ENCODE assay signal across 1 cellular context in the genomic region with DNA sequence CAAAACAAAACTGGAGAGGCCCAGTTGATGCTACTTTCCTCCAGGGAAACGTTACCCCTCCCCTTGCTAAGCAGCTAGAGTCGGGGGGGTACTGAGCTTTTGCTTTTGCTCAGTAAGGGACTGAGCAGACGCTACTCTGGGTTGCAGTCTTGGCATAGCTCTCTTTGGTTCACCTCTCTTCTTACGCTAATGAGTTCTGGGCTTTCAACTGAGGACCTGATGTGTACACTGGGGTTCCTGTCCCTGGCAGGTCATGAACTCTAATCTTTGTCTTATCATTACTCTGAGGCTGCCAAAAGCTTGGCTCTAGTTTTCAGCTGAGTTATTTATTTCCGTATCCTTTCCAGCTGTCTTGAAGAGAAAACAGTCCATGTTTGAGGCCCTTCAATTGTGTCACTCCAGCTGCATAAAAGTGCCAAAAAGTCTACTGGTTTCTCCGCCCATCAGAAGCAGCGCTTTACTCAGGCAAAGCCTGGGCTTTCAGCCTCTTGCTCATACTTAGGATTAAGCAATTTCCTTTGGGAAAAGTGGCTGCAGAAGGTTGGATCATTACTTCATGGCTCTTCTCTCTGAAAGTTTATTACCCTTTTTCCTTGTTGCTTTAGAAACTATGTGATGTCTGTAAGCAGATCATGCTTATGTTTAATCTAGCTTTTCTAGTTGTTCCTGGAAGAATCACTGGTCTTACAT.
TF ChIP-seq lines count a peak whose summit lies in the region.

No MANE protein-coding gene starts in this region.

TF ChIP-seq in WTC11, 78 proteins besides CTCF, POLR2A, EP300 and RAD21 (continued from another document):
- TF ChIP-seq, protein P1, sequence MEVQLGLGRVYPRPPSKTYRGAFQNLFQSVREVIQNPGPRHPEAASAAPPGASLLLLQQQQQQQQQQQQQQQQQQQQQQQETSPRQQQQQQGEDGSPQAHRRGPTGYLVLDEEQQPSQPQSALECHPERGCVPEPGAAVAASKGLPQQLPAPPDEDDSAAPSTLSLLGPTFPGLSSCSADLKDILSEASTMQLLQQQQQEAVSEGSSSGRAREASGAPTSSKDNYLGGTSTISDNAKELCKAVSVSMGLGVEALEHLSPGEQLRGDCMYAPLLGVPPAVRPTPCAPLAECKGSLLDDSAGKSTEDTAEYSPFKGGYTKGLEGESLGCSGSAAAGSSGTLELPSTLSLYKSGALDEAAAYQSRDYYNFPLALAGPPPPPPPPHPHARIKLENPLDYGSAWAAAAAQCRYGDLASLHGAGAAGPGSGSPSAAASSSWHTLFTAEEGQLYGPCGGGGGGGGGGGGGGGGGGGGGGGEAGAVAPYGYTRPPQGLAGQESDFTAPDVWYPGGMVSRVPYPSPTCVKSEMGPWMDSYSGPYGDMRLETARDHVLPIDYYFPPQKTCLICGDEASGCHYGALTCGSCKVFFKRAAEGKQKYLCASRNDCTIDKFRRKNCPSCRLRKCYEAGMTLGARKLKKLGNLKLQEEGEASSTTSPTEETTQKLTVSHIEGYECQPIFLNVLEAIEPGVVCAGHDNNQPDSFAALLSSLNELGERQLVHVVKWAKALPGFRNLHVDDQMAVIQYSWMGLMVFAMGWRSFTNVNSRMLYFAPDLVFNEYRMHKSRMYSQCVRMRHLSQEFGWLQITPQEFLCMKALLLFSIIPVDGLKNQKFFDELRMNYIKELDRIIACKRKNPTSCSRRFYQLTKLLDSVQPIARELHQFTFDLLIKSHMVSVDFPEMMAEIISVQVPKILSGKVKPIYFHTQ (CRISPR knock-in tag; IDR thresholded peaks at IDR 0.05): no peak
- TF ChIP-seq ZNF423 (CRISPR knock-in tag; IDR thresholded peaks at IDR 0.05) (no peak), KAT7 (CRISPR knock-in tag; IDR thresholded peaks at IDR 0.05; ENCODE audit: borderline replicate concordance) (no peak), ZNF219 (CRISPR knock-in tag; IDR thresholded peaks at IDR 0.05; ENCODE audit: borderline replicate concordance) (no peak), FOXP4 (CRISPR knock-in tag; IDR thresholded peaks at IDR 0.05) (no peak), ZNF138 (CRISPR knock-in tag; conservative IDR thresholded peaks at IDR 0.05) (no peak), NFYB (CRISPR knock-in tag; conservative IDR thresholded peaks at IDR 0.05; ENCODE audit: low read depth) (no peak)
- TF ChIP-seq, protein P2, sequence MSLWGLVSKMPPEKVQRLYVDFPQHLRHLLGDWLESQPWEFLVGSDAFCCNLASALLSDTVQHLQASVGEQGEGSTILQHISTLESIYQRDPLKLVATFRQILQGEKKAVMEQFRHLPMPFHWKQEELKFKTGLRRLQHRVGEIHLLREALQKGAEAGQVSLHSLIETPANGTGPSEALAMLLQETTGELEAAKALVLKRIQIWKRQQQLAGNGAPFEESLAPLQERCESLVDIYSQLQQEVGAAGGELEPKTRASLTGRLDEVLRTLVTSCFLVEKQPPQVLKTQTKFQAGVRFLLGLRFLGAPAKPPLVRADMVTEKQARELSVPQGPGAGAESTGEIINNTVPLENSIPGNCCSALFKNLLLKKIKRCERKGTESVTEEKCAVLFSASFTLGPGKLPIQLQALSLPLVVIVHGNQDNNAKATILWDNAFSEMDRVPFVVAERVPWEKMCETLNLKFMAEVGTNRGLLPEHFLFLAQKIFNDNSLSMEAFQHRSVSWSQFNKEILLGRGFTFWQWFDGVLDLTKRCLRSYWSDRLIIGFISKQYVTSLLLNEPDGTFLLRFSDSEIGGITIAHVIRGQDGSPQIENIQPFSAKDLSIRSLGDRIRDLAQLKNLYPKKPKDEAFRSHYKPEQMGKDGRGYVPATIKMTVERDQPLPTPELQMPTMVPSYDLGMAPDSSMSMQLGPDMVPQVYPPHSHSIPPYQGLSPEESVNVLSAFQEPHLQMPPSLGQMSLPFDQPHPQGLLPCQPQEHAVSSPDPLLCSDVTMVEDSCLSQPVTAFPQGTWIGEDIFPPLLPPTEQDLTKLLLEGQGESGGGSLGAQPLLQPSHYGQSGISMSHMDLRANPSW (CRISPR knock-in tag; conservative IDR thresholded peaks at IDR 0.05; ENCODE audit: low read depth): no peak
